8 cellular contexts compared by ENCODE assay signal in genomic region chr12:49347307-49348237, GRCh38. TPM values are rescaled to one million over a fixed set of nuclear protein-coding genes. Genes with fewer than 3 reads are reported as not detected.
DNase-seq lines count a peak whose midpoint lies in the region; TF ChIP-seq lines count a peak whose summit lies in the region.

No MANE protein-coding gene starts in this region.

- peak; percentile 34 for TF ChIP-seq RAD21 in SK-N-SH (IDR thresholded peaks at IDR 0.05; ENCODE audit: low read length)

- TF ChIP-seq POLR2A in transverse colon (IDR thresholded peaks at IDR 0.05), result peak; percentile 78

- intact Hi-C loops in transverse colon (cut with DNase I; ENCODE audit: low total_unique reads), result loop anchor here (5.0 kb wide), 1 partner anchor 170 kb away; no protein-coding TSS in a partner anchor

- no peak overlapping the region for H3K27ac Mint-ChIP-seq in activated naive CD8-positive, alpha-beta T cell treated with anti-CD3 and anti-CD28 coated beads for 36 hours

- H3F3A ChIP-seq in SK-N-SH (replicated peaks; ENCODE audit: insufficient read depth), result peaks cover 5% of the 10 kb centered on the region

- H3K36me3 ChIP-seq in KMS-11 (ENCODE audit: insufficient read depth), result no peaks in the 10 kb centered on the region
- no peaks in the 10 kb centered on the region for H3K36me3 ChIP-seq in SK-N-SH (replicated peaks in 1 of 2; ENCODE audit: control insufficient read depth in 1 of 2, insufficient read depth in 2 of 2, low read length in 1 of 2)
- H3K36me3 ChIP-seq in cardiac muscle cell, result no peaks in the 10 kb centered on the region
- H3K36me3 ChIP-seq in transverse colon, result no peaks in the 10 kb centered on the region

- no peaks in the 10 kb centered on the region for H3K9me3 Mint-ChIP-seq in activated naive CD8-positive, alpha-beta T cell treated with anti-CD3 and anti-CD28 coated beads for 36 hours

- in situ Hi-C loops in transverse colon (cut with MboI; ENCODE audit: low pct_ligation_motif_present in 1 of 4, low pct_unique_long_range_greater_than_20kb in 1 of 4, low sequenced_read_pairs in 3 of 4), result loop anchor here in 1 of 4 donors (10.0 kb wide), 1 partner anchor 167 kb away; no protein-coding TSS in a partner anchor

- DNase-seq in NCI-H524 (lab: John Stamatoyannopoulos, UW) (peak; percentile 45 to 60), NCI-H524 treated with DMSO at 0.1 percent for 48 hours (lab: John Stamatoyannopoulos, UW) (no peak), SK-N-SH (peak; percentile 97), cardiac muscle cell (ENCODE audit: low read depth in 1 of 2, low spot score in 1 of 2) (peak; percentile 81 to 96), pons (ENCODE audit: low spot score) (peak; percentile 93), transverse colon (peak; percentile 91)
- DNase-seq in activated naive CD8-positive, alpha-beta T cell treated with anti-CD3 and anti-CD28 coated beads for 36 hours, result peak; percentile 83

- H3K36me3 Mint-ChIP-seq in activated naive CD8-positive, alpha-beta T cell treated with anti-CD3 and anti-CD28 coated beads for 36 hours, result no peaks in the 10 kb centered on the region

- H3K27me3 ChIP-seq in KMS-11 (ENCODE audit: insufficient read depth, low read depth) (peaks cover 47% of the 10 kb centered on the region), SK-N-SH (ENCODE audit: insufficient read depth) (peaks cover 5% of the 10 kb centered on the region; the same call in 1 of the 2 replicates), cardiac muscle cell (peaks cover 91% of the 10 kb centered on the region), transverse colon (peaks cover 85% of the 10 kb centered on the region)

- H3K4me3 ChIP-seq in KMS-11 (IDR thresholded peaks at IDR 0.05; ENCODE audit: insufficient read depth, low read depth, low read length) (no peak overlapping the region), SK-N-SH (ENCODE audit: low read depth in 2 of 2, low read length in 1 of 2) (peak overlapping the region; percentile 19 to 50), cardiac muscle cell (peak overlapping the region; percentile 38), transverse colon (peak overlapping the region in 3 of 4 donors; percentile 25 to 52 (median 26))

- 32% methylated on average over 26 of the region's 37 CpGs for WGBS in SK-N-SH (ENCODE audit: low lambda C conversion rate)
- WGBS in transverse colon (ENCODE audit: low coverage in 1 of 2), 2 donors, result 6% methylated on average over 35 of the region's 37 CpGs; no CpG with 5 or more reads in 1 of the 2 donors

- H3K9ac ChIP-seq in KMS-11, result no peak overlapping the region
- H3K9ac ChIP-seq in SK-N-SH, result peak overlapping the region; percentile 45; the same call in 1 of the 2 replicates

- TF ChIP-seq CTCF in KMS-11 (conservative IDR thresholded peaks at IDR 0.05; ENCODE audit: low read depth, low read length), result peak; percentile 93
- TF ChIP-seq CTCF in SK-N-SH (IDR thresholded peaks at IDR 0.05), result peak; percentile 95
- TF ChIP-seq CTCF in cardiac muscle cell (IDR thresholded peaks at IDR 0.05; ENCODE audit: low read depth, low read length), result peak; percentile 94
- peak; percentile 93 to 97 (median 97) for TF ChIP-seq CTCF in transverse colon (IDR thresholded peaks at IDR 0.05)

- H3K27me3 Mint-ChIP-seq in activated naive CD8-positive, alpha-beta T cell treated with anti-CD3 and anti-CD28 coated beads for 36 hours, result peaks cover 93% of the 10 kb centered on the region

- H3K9me3 ChIP-seq in SK-N-SH (no peaks in the 10 kb centered on the region), cardiac muscle cell (ENCODE audit: low read depth) (no peaks in the 10 kb centered on the region), transverse colon (no peaks in the 10 kb centered on the region)

- H3K27ac ChIP-seq in KMS-11 (no peak overlapping the region), SK-N-SH (ENCODE audit: low read depth in 2 of 2, low read length in 1 of 2) (no peak overlapping the region), cardiac muscle cell (no peak overlapping the region), transverse colon (peak overlapping the region; percentile 24 to 44 (median 36))

- H3K79me2 ChIP-seq in KMS-11 (ENCODE audit: insufficient read depth, low read depth) (no peaks in the 10 kb centered on the region), SK-N-SH (ENCODE audit: insufficient read depth) (no peaks in the 10 kb centered on the region)

- H3K4me3 Mint-ChIP-seq in activated naive CD8-positive, alpha-beta T cell treated with anti-CD3 and anti-CD28 coated beads for 36 hours, result peak overlapping the region; percentile 59

- CTCF ChIA-PET in SK-N-SH (lab: Yijun Ruan, JAX), result interaction anchor here (0.5 to 10.6 kb wide), 74 partner anchors 10 to 1476 kb away, joined by 3 to 256 read pairs (median 4); partner anchors contain the start of genes C1QL4, KCNH3, MCRS1 and PRPF40B

- H3K4me1 Mint-ChIP-seq in activated naive CD8-positive, alpha-beta T cell treated with anti-CD3 and anti-CD28 coated beads for 36 hours, result peaks cover 34% of the 10 kb centered on the region

- H3K9me2 ChIP-seq in SK-N-SH, result no peaks in the 10 kb centered on the region

- POLR2A ChIA-PET in SK-N-SH (lab: Yijun Ruan, JAX), result interaction anchor here (0.9 to 1.0 kb wide), 4 partner anchors 11 to 217 kb away, joined by 3 to 7 read pairs (median 3); partner anchors contain the start of genes C1QL4 and TUBA1B

- peak overlapping the region; percentile 58 for H2AFZ ChIP-seq in KMS-11 (ENCODE audit: low read depth)
- H2AFZ ChIP-seq in SK-N-SH (ENCODE audit: low read depth), result peak overlapping the region; percentile 60; the same call in 1 of the 2 replicates

- H4K20me1 ChIP-seq in KMS-11 (ENCODE audit: insufficient read depth), result no peaks in the 10 kb centered on the region
- H4K20me1 ChIP-seq in SK-N-SH (ENCODE audit: insufficient read depth), result no peaks in the 10 kb centered on the region

- peaks cover 43% of the 10 kb centered on the region for H3K4me1 ChIP-seq in KMS-11 (ENCODE audit: low read depth, poor library complexity, severe bottlenecking)
- H3K4me1 ChIP-seq in SK-N-SH (ENCODE audit: control insufficient read depth in 1 of 2, insufficient read depth in 2 of 2, low read depth in 1 of 2, low read length in 1 of 2), result peaks cover 15 to 38% of the 10 kb centered on the region in 2 experiments; a peak in 2 of 4 replicates
- peaks cover 19% of the 10 kb centered on the region for H3K4me1 ChIP-seq in cardiac muscle cell (ENCODE audit: low read depth)
- H3K4me1 ChIP-seq in transverse colon, result peaks cover 38 to 62% (median 44%) of the 10 kb centered on the region in 4 donors

- TF ChIP-seq EP300 in SK-N-SH (IDR thresholded peaks at IDR 0.05; ENCODE audit: borderline replicate concordance in 1 of 2, low read depth in 1 of 2, low read length in 1 of 2), result no peak
- TF ChIP-seq EP300 in transverse colon (IDR thresholded peaks at IDR 0.05; ENCODE audit: low read depth), result no peak

- H3K4me2 ChIP-seq in KMS-11 (peak overlapping the region; percentile 79), SK-N-SH (peak overlapping the region; percentile 58)

TF ChIP-seq in SK-N-SH, 30 proteins besides CTCF, POLR2A, EP300 and RAD21 (continues in another document):
- peak; percentile 67; the same call in 1 of the 2 replicates for TF ChIP-seq NFIC (IDR thresholded peaks at IDR 0.05; ENCODE audit: borderline replicate concordance)
- peak; percentile 27; the same call in 1 of the 2 replicates for TF ChIP-seq MAX (IDR thresholded peaks at IDR 0.05; ENCODE audit: low read depth)
- TF ChIP-seq RXRA (IDR thresholded peaks at IDR 0.05; ENCODE audit: borderline replicate concordance, low read depth), result no peak
- peak; percentile 31; the same call in 1 of the 2 replicates for TF ChIP-seq TAF1 (IDR thresholded peaks at IDR 0.05; ENCODE audit: borderline replicate concordance, low read depth, low read length)
- no peak for TF ChIP-seq TEAD4 (IDR thresholded peaks at IDR 0.05; ENCODE audit: borderline replicate concordance, insufficient read depth)

RNA-seq across cellular contexts. Expression of gene DNAJC22, which starts 0.9 kb away (rescaled TPM):
- polyA plus RNA-seq in SK-N-SH (2012; rRNA removed) (4.5 and 5.3 TPM in 2 replicates), cardiac muscle cell (0.33 and 1.1 TPM in 2 replicates)
- polyA plus RNA-seq in SK-N-SH (2012; cell fraction: cytosol; rRNA removed), result 3.5 and 4.0 TPM in 2 replicates
- 5.0 and 5.8 TPM in 2 replicates for polyA plus RNA-seq in SK-N-SH (2012; cell fraction: nucleus; rRNA removed)
- total RNA-seq in activated naive CD8-positive, alpha-beta T cell treated with anti-CD3 and anti-CD28 coated beads for 36 hours, result not detected
- total RNA-seq in cardiac muscle cell (0.48 and 0.49 TPM in 2 replicates), transverse colon (10 to 100 TPM; 25.4 to 43.8 (median 39.2) TPM)

RNA-seq across cellular contexts. Expression of gene C1QL4, which starts 10.6 kb away (rescaled TPM):
- polyA plus RNA-seq in SK-N-SH (2012; rRNA removed) (9.8 and 14.6 TPM in 2 replicates), cardiac muscle cell (not detected in 2 replicates)
- 6.4 and 10.9 TPM in 2 replicates for polyA plus RNA-seq in SK-N-SH (2012; cell fraction: cytosol; rRNA removed)
- polyA plus RNA-seq in SK-N-SH (2012; cell fraction: nucleus; rRNA removed), result 16.9 and 21.6 TPM in 2 replicates
- not detected for total RNA-seq in activated naive CD8-positive, alpha-beta T cell treated with anti-CD3 and anti-CD28 coated beads for 36 hours
- total RNA-seq in cardiac muscle cell (not detected in 2 replicates), transverse colon (not detected)

RNA-seq across cellular contexts. Expression of gene SPATS2, which starts 19.7 kb away (rescaled TPM):
- polyA plus RNA-seq in SK-N-SH (2012; rRNA removed) (72.9 and 90.2 TPM in 2 replicates), cardiac muscle cell (43.1 and 50.0 TPM in 2 replicates)
- polyA plus RNA-seq in SK-N-SH (2012; cell fraction: cytosol; rRNA removed), result 85.7 and 87.4 TPM in 2 replicates
- polyA plus RNA-seq in SK-N-SH (2012; cell fraction: nucleus; rRNA removed), result 82.4 and 120 TPM in 2 replicates
- total RNA-seq in activated naive CD8-positive, alpha-beta T cell treated with anti-CD3 and anti-CD28 coated beads for 36 hours, result 1 to 10 TPM; 8.5 to 9.1 TPM
- total RNA-seq in cardiac muscle cell (23.3 and 31.0 TPM in 2 replicates), transverse colon (10 to 100 TPM; 10.5 to 39.3 (median 21.0) TPM)

RNA-seq across cellular contexts. Expression of gene TROAP, which starts 24.5 kb away (rescaled TPM):
- polyA plus RNA-seq in SK-N-SH (2012; rRNA removed) (15.0 and 26.2 TPM in 2 replicates), cardiac muscle cell (8.2 and 82.4 TPM in 2 replicates)
- 13.0 and 14.9 TPM in 2 replicates for polyA plus RNA-seq in SK-N-SH (2012; cell fraction: cytosol; rRNA removed)
- polyA plus RNA-seq in SK-N-SH (2012; cell fraction: nucleus; rRNA removed), result 46.8 and 65.0 TPM in 2 replicates
- total RNA-seq in activated naive CD8-positive, alpha-beta T cell treated with anti-CD3 and anti-CD28 coated beads for 36 hours, result 10 to 100 TPM; 56.6 to 59.7 TPM
- total RNA-seq in cardiac muscle cell (8.0 and 72.9 TPM in 2 replicates), transverse colon (100 to 1,000 TPM in 1 of 4 donors, 1 to 10 TPM in 3; 1.1 to 100 (median 2.7) TPM)

RNA-seq across cellular contexts. Expression of gene PRPH, which starts 52.6 kb away (rescaled TPM):
- polyA plus RNA-seq in SK-N-SH (2012; rRNA removed), result 1.7 and 1.9 TPM in 2 replicates
- polyA plus RNA-seq in SK-N-SH (2012; cell fraction: cytosol; rRNA removed), result 0.37 and 0.80 TPM in 2 replicates
- 9.5 and 15.2 TPM in 2 replicates for polyA plus RNA-seq in SK-N-SH (2012; cell fraction: nucleus; rRNA removed)
- total RNA-seq in activated naive CD8-positive, alpha-beta T cell treated with anti-CD3 and anti-CD28 coated beads for 36 hours, result not detected
- 0.53 and 4.0 TPM in 2 replicates for total RNA-seq in cardiac muscle cell
- 1.1 and 1.8 TPM in 2 replicates for polyA plus RNA-seq in cardiac muscle cell
- 10 to 100 TPM in 2 of 4 donors, 1 to 10 TPM in 2; 7.9 to 18.7 (median 10.5) TPM for total RNA-seq in transverse colon

Comparison
In these comparisons a context has a peak if more than half of its experiments do, and no peak if none do; other contexts are left out.
1. H3K27ac ChIP-seq: peak in transverse colon (4 of 4); none in KMS-11 (single experiment), SK-N-SH (0 of 2) and cardiac muscle cell (single experiment).
2. RNA of gene DNAJC22, which starts 0.9 kb away (total RNA-seq): 25.4 to 43.8 TPM in transverse colon; 0.48 to 0.49 TPM in cardiac muscle cell and not detected in activated naive CD8-positive, alpha-beta T cell treated with anti-CD3 and anti-CD28 coated beads for 36 hours; every median in the first group is over 10 times any median in the second.
3. Peak in every context shown above with its lines, with median percentiles within 50 percentile points of each other: CTCF ChIP-seq.